26 cellular contexts compared by ENCODE assay signal in genomic region chr22:22075382-22076163, GRCh38.
DNase-seq lines count a peak whose midpoint lies in the region; ATAC-seq, FAIRE-seq and TF ChIP-seq lines count a peak whose summit lies in the region.
"Had no signal": no experiment of that assay in that cellular context is flagged by ENCODE, and none has a peak within 500 bp of the region (broad histone marks: within the 10 kb centered on the region; RNA-seq: fewer than 3 reads in every experiment).

No MANE protein-coding gene starts in this region.

- no TSS peak for BruUV-seq in K562 (replicated peaks; lab: Mats Ljungman, UMichigan)

- no peak for TF ChIP-seq CTCF in K562 (IDR thresholded peaks at IDR 0.05 in 2 of 3, conservative IDR thresholded peaks at IDR 0.05 in 1 of 3; ENCODE audit: insufficient read depth in 2 of 3, low read depth in 1 of 3, low read length in 3 of 3)

- 0 out of 4 replicates have a peak overlapping the region, but pooled peaks of 1 of the 2 experiments have one; percentile 27 for H3K9ac ChIP-seq in K562 (ENCODE audit: insufficient read depth in 1 of 2, low read depth in 2 of 2, low read length in 2 of 2)
- peak overlapping the region; percentile 11 for H3K9ac ChIP-seq in mesenchymal stem cell (ENCODE audit: low read length)

- TF ChIP-seq EP300 in K562 (IDR thresholded peaks at IDR 0.05; ENCODE audit: low read length): no peak

- no peaks in the 10 kb centered on the region for H3K9me3 ChIP-seq in K562 (replicated peaks; ENCODE audit: control insufficient read depth, insufficient read depth, low read depth, low read length)
- H3K9me3 ChIP-seq in mesenchymal stem cell (ENCODE audit: control insufficient read depth, low read length): no peaks in the 10 kb centered on the region
- H3K9me3 ChIP-seq: colonic mucosa, vagina had no signal

- in situ Hi-C loops in K562 (cut with MboI): no loop called here

- no peak overlapping the region for H2BK12ac ChIP-seq in mesenchymal stem cell (ENCODE audit: low read length in 2 of 2)

- H3K4me3 ChIP-seq in K562 (no peak overlapping the region), mesenchymal stem cell (ENCODE audit: insufficient read depth in 1 of 2, low read depth in 1 of 2, low read length in 2 of 2) (no peak overlapping the region)
- H3K4me3 ChIP-seq: colonic mucosa, GM12878, SJCRH30, vagina had no signal

- peaks cover 4% of the 10 kb centered on the region for H3K9me1 ChIP-seq in K562 (ENCODE audit: control insufficient read depth, insufficient read depth, low read length)

- H2AK5ac ChIP-seq in mesenchymal stem cell (ENCODE audit: low read length, severe bottlenecking): no peak overlapping the region

- H2AFZ ChIP-seq in K562 (ENCODE audit: low read depth, low read length): no peak overlapping the region
- H2AFZ ChIP-seq in mesenchymal stem cell (ENCODE audit: low read depth, low read length): no peak overlapping the region

- H2BK120ac ChIP-seq in mesenchymal stem cell (ENCODE audit: low read depth, low read length): no peak overlapping the region

- no peaks in the 10 kb centered on the region for H3K36me3 ChIP-seq in K562 (ENCODE audit: control insufficient read depth, insufficient read depth, low read length)
- no peaks in the 10 kb centered on the region for H3K36me3 ChIP-seq in mesenchymal stem cell (ENCODE audit: control insufficient read depth in 1 of 2, insufficient read depth in 2 of 2, low read depth in 1 of 2, low read length in 2 of 2)
- H3K36me3 ChIP-seq: colonic mucosa, SJCRH30, vagina had no signal

- POLR2A ChIA-PET in K562 (lab: Yijun Ruan, JAX): interaction anchor here (1.2 to 10.6 kb wide), 2 partner anchors 9 to 52 kb away, joined by 3 to 121 read pairs; no protein-coding TSS in a partner anchor

- no peaks in the 10 kb centered on the region for H3K36me3 Mint-ChIP-seq in stimulated activated naive B cell treated with anti-CD40 and anti-IgM and Interleukin-4, amounts not matched to agents 10 μg/mL and 1 μg/mL and 100 μg/mL, for 72 hours
- H3K36me3 Mint-ChIP-seq: activated naive CD8-positive, alpha-beta T cell had no signal

- H3K4ac ChIP-seq in mesenchymal stem cell (ENCODE audit: low read depth in 1 of 2, low read length in 2 of 2): no peak overlapping the region

- no peak overlapping the region for H3K4me2 ChIP-seq in K562 (ENCODE audit: insufficient read depth, low read length)
- H3K4me2 ChIP-seq in mesenchymal stem cell (ENCODE audit: low read length, poor library complexity, severe bottlenecking): no peak overlapping the region

- H3K27ac ChIP-seq in K562 (ENCODE audit: extremely low read depth, low read depth, low read length): no peak overlapping the region
- no peak overlapping the region for H3K27ac ChIP-seq in mesenchymal stem cell (ENCODE audit: low read length, poor library complexity, severe bottlenecking)
- H3K27ac ChIP-seq: colonic mucosa, SJCRH30, vagina had no signal

- no peak overlapping the region for H3K4me3 Mint-ChIP-seq in stimulated activated naive B cell treated with anti-CD40 and anti-IgM and Interleukin-4, amounts not matched to agents 10 μg/mL and 1 μg/mL and 100 μg/mL, for 72 hours
- H3K4me3 Mint-ChIP-seq: activated naive CD8-positive, alpha-beta T cell; H9 had no signal

- FAIRE-seq in K562 (lab: Jason Lieb, UNC): no peak
- FAIRE-seq: GM12878, RCC 7860, small intestine had no signal

- H4K8ac ChIP-seq in mesenchymal stem cell (ENCODE audit: low read length): no peak overlapping the region

- H3K4me1 ChIP-seq in K562 (replicated peaks in 1 of 2; ENCODE audit: control insufficient read depth in 2 of 2, insufficient read depth in 2 of 2, low read length in 2 of 2) (peaks cover 0 to 5% of the 10 kb centered on the region in 2 experiments; a peak in 1 of 5 replicates), mesenchymal stem cell (ENCODE audit: control insufficient read depth, insufficient read depth, low read depth, low read length) (peaks cover 2% of the 10 kb centered on the region)
- H3K4me1 ChIP-seq: colonic mucosa, SJCRH30, vagina had no signal

- no peak overlapping the region for H2BK5ac ChIP-seq in mesenchymal stem cell (ENCODE audit: low read depth, low read length, poor library complexity, severe bottlenecking)

- H3K4me1 Mint-ChIP-seq in stimulated activated naive B cell treated with anti-CD40 and anti-IgM and Interleukin-4, amounts not matched to agents 10 μg/mL and 1 μg/mL and 100 μg/mL, for 72 hours: peaks cover 11 to 18% of the 10 kb centered on the region in 2 donors
- H3K4me1 Mint-ChIP-seq: H9 had no signal

- H3K79me1 ChIP-seq in mesenchymal stem cell (replicated peaks; ENCODE audit: low read length, poor library complexity, severe bottlenecking): no peaks in the 10 kb centered on the region

- H3K9me3 Mint-ChIP-seq in stimulated activated naive B cell treated with anti-CD40 and anti-IgM and Interleukin-4, amounts not matched to agents 10 μg/mL and 1 μg/mL and 100 μg/mL, for 72 hours: no peaks in the 10 kb centered on the region
- H3K9me3 Mint-ChIP-seq: H9 had no signal

- no peak overlapping the region for H3K23ac ChIP-seq in mesenchymal stem cell (ENCODE audit: low read length in 2 of 2)

- no peak overlapping the region for H3K18ac ChIP-seq in mesenchymal stem cell (ENCODE audit: low read depth in 1 of 2, low read length in 2 of 2)

- no peak for TF ChIP-seq RAD21 in K562 (CRISPR knock-in tag; conservative IDR thresholded peaks at IDR 0.05 in 1 of 2, IDR thresholded peaks at IDR 0.05 in 1 of 2)

- intact Hi-C loops in K562 (cut with micrococcal nuclease): loop anchor here (2.0 kb wide), 1 partner anchor 21 kb away; no protein-coding TSS in a partner anchor

- peaks cover 11% of the 10 kb centered on the region; the same call in 1 of the 2 replicates for H4K20me1 ChIP-seq in K562 (replicated peaks; ENCODE audit: control insufficient read depth, insufficient read depth, low read length)

- no peak overlapping the region for H4K91ac ChIP-seq in mesenchymal stem cell (ENCODE audit: low read length)

- no peaks in the 10 kb centered on the region for H3K79me2 ChIP-seq in K562 (ENCODE audit: control insufficient read depth, insufficient read depth, low read length)

- H3K14ac ChIP-seq in mesenchymal stem cell (ENCODE audit: low read length in 2 of 2): no peak overlapping the region

- H3K27ac Mint-ChIP-seq in stimulated activated naive B cell treated with anti-CD40 and anti-IgM and Interleukin-4, amounts not matched to agents 10 μg/mL and 1 μg/mL and 100 μg/mL, for 72 hours: peak overlapping the region; percentile 73
- H3K27ac Mint-ChIP-seq: activated naive CD8-positive, alpha-beta T cell; H9 had no signal

- H3K27me3 Mint-ChIP-seq in stimulated activated naive B cell treated with anti-CD40 and anti-IgM and Interleukin-4, amounts not matched to agents 10 μg/mL and 1 μg/mL and 100 μg/mL, for 72 hours: peaks cover 0 to 4% of the 10 kb centered on the region in 2 donors

- DNase-seq in HT1080 (ENCODE audit: low read depth) (peak; percentile 14), K562 (ENCODE audit: extremely low read depth in 1 of 4, low spot score in 3 of 4) (no peak), mesenchymal stem cell (no peak), D341Med (ENCODE audit: low spot score) (no peak), NCI-H1417 treated with DMSO at 0.1 percent for 48 hours (lab: John Stamatoyannopoulos, UW) (no peak)
- no peak for DNase-seq in stimulated activated naive B cell treated with anti-CD40 and anti-IgM and Interleukin-4, amounts not matched to agents 10 μg/mL and 1 μg/mL and 100 μg/mL, for 72 hours
- DNase-seq: activated CD4-positive, alpha-beta T cell treated with anti-CD3 and anti-CD28 coated beads for 48 hours; activated effector memory CD4-positive, alpha-beta T cell treated with anti-CD3 and anti-CD28 coated beads, Interleukin-2, amount 50 U/mL, for 16 hours; activated T-cell treated with anti-CD3 and anti-CD28 coated beads, Interleukin-2, amount 50 U/mL, for 1 hour; colonic mucosa; DMS153; effector CD8-positive, alpha-beta T cell; H9; mesendoderm; NCI-H2107; NCI-H345; NCI-H69; SJCRH30; stimulated activated naive CD4-positive, alpha-beta T cell treated with Interleukin-2 at 50 U/mL for 16 hours; SW 1271 had no signal

- H2BK15ac ChIP-seq in mesenchymal stem cell (ENCODE audit: low read depth, poor library complexity, severe bottlenecking): no peak overlapping the region

- CTCF ChIA-PET in K562 (lab: Yijun Ruan, JAX; ENCODE audit: low intra/inter-chr PET ratio): interaction anchor here (0.6 kb wide), 1 partner anchor 67 kb away, joined by 3 read pairs; no protein-coding TSS in a partner anchor

- peaks cover 35 to 56% of the 10 kb centered on the region in 2 experiments for H3K27me3 ChIP-seq in K562 (ENCODE audit: control insufficient read depth in 2 of 2, insufficient read depth in 2 of 2, low read length in 2 of 2)
- H3K27me3 ChIP-seq in mesenchymal stem cell (ENCODE audit: control insufficient read depth in 1 of 2, insufficient read depth in 1 of 2, low read length in 2 of 2): peaks cover 10 to 23% of the 10 kb centered on the region in 2 experiments
- H3K27me3 ChIP-seq: colonic mucosa, vagina had no signal

- no peak for TF ChIP-seq POLR2A in K562 (conservative IDR thresholded peaks at IDR 0.05)

- WGBS in K562 (ENCODE audit: insufficient coverage, low coverage, missing lambda C conversion rate): 1% methylated on average over 12 of the region's 12 CpGs
- WGBS in mesenchymal stem cell: 75% methylated on average over 12 of the region's 12 CpGs

- ATAC-seq in K562 (peak; percentile 64), GM21526 (IDR thresholded peaks at IDR 0.05; ENCODE audit: low FRiP score, unreplicated experiment) (no peak)
- no peak for ATAC-seq in stimulated activated naive B cell treated with anti-CD40 and anti-IgM and Interleukin-4, amounts not matched to agents 10 μg/mL and 1 μg/mL and 100 μg/mL, for 72 hours (replicated peaks)
- ATAC-seq: GM12878 had no signal

TF ChIP-seq in K562, 482 proteins besides CTCF, POLR2A, EP300 and RAD21 (continues in another document):
- 0 out of 2 replicates have a peak, but pooled peaks have one; percentile 20 for TF ChIP-seq SMAD4 (CRISPR knock-in tag; conservative IDR thresholded peaks at IDR 0.05)
- peak; percentile 54 for TF ChIP-seq MEIS2 (IDR thresholded peaks at IDR 0.05; ENCODE audit: partially characterized antibody)
- TF ChIP-seq ZNF639 (CRISPR knock-in tag; conservative IDR thresholded peaks at IDR 0.05 in 1 of 2, IDR thresholded peaks at IDR 0.05 in 1 of 2): 0 out of 4 replicates have a peak, but pooled peaks of 1 of the 2 experiments have one; percentile 80
- TF ChIP-seq MYC (IDR thresholded peaks at IDR 0.05; ENCODE audit: low read depth, low read length): no peak
- 0 out of 2 replicates have a peak, but pooled peaks have one; percentile 35 for TF ChIP-seq MYC (CRISPR knock-in tag; IDR thresholded peaks at IDR 0.05; ENCODE audit: borderline replicate concordance, low read depth)
